Comparison of ENCODE assay signal across 1 cellular context in the genomic region with DNA sequence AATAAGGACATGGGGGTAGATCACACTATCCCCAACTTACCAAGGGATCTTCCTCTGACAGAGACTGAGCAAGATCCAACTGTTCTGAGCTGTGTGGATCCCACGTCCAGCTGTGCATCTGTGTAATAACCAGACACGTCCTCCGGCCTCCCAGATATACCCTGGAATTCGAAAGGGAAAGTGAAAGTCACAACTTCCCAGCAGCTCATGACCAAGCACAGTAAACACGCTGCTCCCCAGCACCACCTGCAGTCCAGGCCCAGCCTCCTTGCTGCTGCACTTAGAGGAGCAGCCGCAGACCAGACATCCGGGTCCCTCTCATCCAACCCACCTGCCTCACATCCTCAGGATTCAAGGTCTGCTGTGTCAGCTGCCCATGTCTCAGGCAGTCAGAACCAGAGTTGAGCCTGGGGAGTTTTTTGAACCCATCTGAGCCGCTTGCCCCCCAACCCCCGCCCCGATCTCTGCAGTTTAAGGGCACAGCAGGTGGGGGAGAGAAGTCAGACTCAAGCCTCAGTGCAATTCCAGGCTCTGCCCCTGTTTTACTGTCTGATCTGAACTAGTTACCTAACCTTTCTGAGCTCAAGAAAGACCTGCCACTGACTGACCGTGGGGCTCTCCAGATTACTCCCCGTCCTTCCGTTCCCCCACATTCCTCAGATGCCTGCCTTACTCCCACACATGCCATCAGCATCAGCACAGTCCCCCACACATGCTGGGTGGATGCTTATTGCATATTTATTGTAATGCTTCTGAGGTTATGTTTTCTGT.
TF ChIP-seq lines count a peak whose summit lies in the region.

A gene with protein sequence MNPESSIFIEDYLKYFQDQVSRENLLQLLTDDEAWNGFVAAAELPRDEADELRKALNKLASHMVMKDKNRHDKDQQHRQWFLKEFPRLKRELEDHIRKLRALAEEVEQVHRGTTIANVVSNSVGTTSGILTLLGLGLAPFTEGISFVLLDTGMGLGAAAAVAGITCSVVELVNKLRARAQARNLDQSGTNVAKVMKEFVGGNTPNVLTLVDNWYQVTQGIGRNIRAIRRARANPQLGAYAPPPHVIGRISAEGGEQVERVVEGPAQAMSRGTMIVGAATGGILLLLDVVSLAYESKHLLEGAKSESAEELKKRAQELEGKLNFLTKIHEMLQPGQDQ (minus strand): TSS at position 127 of the 771 bp plus-strand sequence. CDS start 6,365 bp downstream, outside the sequence.

TF ChIP-seq in HepG2, 621 proteins besides CTCF, POLR2A, EP300 and RAD21 (continued from another document and continues in another):
- peak; percentile 65; the same call in 1 of the 2 replicates for TF ChIP-seq ZNF614 (CRISPR knock-in tag; IDR thresholded peaks at IDR 0.05; ENCODE audit: borderline replicate concordance)
- TF ChIP-seq ZNF619 (CRISPR knock-in tag; IDR thresholded peaks at IDR 0.05): no peak
- 0 out of 2 replicates have a peak, but pooled peaks have one; percentile 29 for TF ChIP-seq ZNF557 (CRISPR knock-in tag; IDR thresholded peaks at IDR 0.05)
- TF ChIP-seq TCF7 (IDR thresholded peaks at IDR 0.05; ENCODE audit: low read depth): no peak
- no peak for TF ChIP-seq NBN (conservative IDR thresholded peaks at IDR 0.05)
- TF ChIP-seq, protein P1, sequence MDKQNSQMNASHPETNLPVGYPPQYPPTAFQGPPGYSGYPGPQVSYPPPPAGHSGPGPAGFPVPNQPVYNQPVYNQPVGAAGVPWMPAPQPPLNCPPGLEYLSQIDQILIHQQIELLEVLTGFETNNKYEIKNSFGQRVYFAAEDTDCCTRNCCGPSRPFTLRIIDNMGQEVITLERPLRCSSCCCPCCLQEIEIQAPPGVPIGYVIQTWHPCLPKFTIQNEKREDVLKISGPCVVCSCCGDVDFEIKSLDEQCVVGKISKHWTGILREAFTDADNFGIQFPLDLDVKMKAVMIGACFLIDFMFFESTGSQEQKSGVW (CRISPR knock-in tag; IDR thresholded peaks at IDR 0.05; ENCODE audit: borderline replicate concordance): no peak
- no peak for TF ChIP-seq ZNF879 (CRISPR knock-in tag; IDR thresholded peaks at IDR 0.05)
- no peak for TF ChIP-seq ZNF431 (CRISPR knock-in tag; IDR thresholded peaks at IDR 0.05; ENCODE audit: borderline replicate concordance, low read depth)
- no peak for TF ChIP-seq CBFB (CRISPR knock-in tag; IDR thresholded peaks at IDR 0.05)
- TF ChIP-seq SMARCE1 (IDR thresholded peaks at IDR 0.05; ENCODE audit: borderline replicate concordance): no peak
- TF ChIP-seq ZNF724P (CRISPR knock-in tag; IDR thresholded peaks at IDR 0.05; ENCODE audit: borderline replicate concordance): no peak
- TF ChIP-seq ZNF616 (CRISPR knock-in tag; IDR thresholded peaks at IDR 0.05; ENCODE audit: low read depth): no peak
- TF ChIP-seq ZNF782 (CRISPR knock-in tag; IDR thresholded peaks at IDR 0.05; ENCODE audit: borderline replicate concordance): 0 out of 2 replicates have a peak, but pooled peaks have one; percentile 17
- no peak for TF ChIP-seq ESRRA (CRISPR knock-in tag; IDR thresholded peaks at IDR 0.05; ENCODE audit: low read depth)
- no peak for TF ChIP-seq ZNF3 (CRISPR knock-in tag; IDR thresholded peaks at IDR 0.05)
- TF ChIP-seq ZNF703 (CRISPR knock-in tag; IDR thresholded peaks at IDR 0.05; ENCODE audit: borderline replicate concordance): no peak
- TF ChIP-seq ZNF317 (CRISPR knock-in tag; IDR thresholded peaks at IDR 0.05): peak; percentile 80
- no peak for TF ChIP-seq ZNF674 (CRISPR knock-in tag; IDR thresholded peaks at IDR 0.05; ENCODE audit: low read depth)
- no peak for TF ChIP-seq CEBPB (IDR thresholded peaks at IDR 0.05; ENCODE audit: borderline replicate concordance, low read depth, low read length)
- TF ChIP-seq MAFK (conservative IDR thresholded peaks at IDR 0.05 in 1 of 2, IDR thresholded peaks at IDR 0.05 in 1 of 2; ENCODE audit: low read length in 2 of 2): peak; percentile 39 to 60; a peak in 3 of 4 replicates
- TF ChIP-seq FOXA3 (CRISPR knock-in tag; IDR thresholded peaks at IDR 0.05): peak; percentile 89
- TF ChIP-seq, protein P2, sequence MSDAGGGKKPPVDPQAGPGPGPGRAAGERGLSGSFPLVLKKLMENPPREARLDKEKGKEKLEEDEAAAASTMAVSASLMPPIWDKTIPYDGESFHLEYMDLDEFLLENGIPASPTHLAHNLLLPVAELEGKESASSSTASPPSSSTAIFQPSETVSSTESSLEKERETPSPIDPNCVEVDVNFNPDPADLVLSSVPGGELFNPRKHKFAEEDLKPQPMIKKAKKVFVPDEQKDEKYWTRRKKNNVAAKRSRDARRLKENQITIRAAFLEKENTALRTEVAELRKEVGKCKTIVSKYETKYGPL (CRISPR knock-in tag; IDR thresholded peaks at IDR 0.05): no peak
- TF ChIP-seq ZSCAN29 (CRISPR knock-in tag; conservative IDR thresholded peaks at IDR 0.05): peak; percentile 36; the same call in 1 of the 2 replicates
- TF ChIP-seq CBX5 (CRISPR knock-in tag; IDR thresholded peaks at IDR 0.05; ENCODE audit: borderline replicate concordance): no peak
- TF ChIP-seq ZNF749 (CRISPR knock-in tag; IDR thresholded peaks at IDR 0.05; ENCODE audit: borderline replicate concordance): no peak
- TF ChIP-seq NR2F2 (IDR thresholded peaks at IDR 0.05; ENCODE audit: borderline replicate concordance, low read depth): peak; percentile 4; the same call in 1 of the 2 replicates
- peak; percentile 57 for TF ChIP-seq HCFC1 (IDR thresholded peaks at IDR 0.05; ENCODE audit: low read depth, low read length)
- TF ChIP-seq, protein P3, sequence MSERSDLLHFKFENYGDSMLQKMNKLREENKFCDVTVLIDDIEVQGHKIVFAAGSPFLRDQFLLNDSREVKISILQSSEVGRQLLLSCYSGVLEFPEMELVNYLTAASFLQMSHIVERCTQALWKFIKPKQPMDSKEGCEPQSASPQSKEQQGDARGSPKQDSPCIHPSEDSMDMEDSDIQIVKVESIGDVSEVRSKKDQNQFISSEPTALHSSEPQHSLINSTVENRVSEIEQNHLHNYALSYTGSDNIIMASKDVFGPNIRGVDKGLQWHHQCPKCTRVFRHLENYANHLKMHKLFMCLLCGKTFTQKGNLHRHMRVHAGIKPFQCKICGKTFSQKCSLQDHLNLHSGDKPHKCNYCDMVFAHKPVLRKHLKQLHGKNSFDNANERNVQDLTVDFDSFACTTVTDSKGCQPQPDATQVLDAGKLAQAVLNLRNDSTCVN (CRISPR knock-in tag; IDR thresholded peaks at IDR 0.05; ENCODE audit: borderline replicate concordance): peak; percentile 52; the same call in 1 of the 2 replicates
- 0 out of 2 replicates have a peak, but pooled peaks have one; percentile 47 for TF ChIP-seq ERF (CRISPR knock-in tag; IDR thresholded peaks at IDR 0.05)
- TF ChIP-seq ZNF333 (CRISPR knock-in tag; IDR thresholded peaks at IDR 0.05; ENCODE audit: borderline replicate concordance): 0 out of 2 replicates have a peak, but pooled peaks have one; percentile 69
- TF ChIP-seq, protein P4, sequence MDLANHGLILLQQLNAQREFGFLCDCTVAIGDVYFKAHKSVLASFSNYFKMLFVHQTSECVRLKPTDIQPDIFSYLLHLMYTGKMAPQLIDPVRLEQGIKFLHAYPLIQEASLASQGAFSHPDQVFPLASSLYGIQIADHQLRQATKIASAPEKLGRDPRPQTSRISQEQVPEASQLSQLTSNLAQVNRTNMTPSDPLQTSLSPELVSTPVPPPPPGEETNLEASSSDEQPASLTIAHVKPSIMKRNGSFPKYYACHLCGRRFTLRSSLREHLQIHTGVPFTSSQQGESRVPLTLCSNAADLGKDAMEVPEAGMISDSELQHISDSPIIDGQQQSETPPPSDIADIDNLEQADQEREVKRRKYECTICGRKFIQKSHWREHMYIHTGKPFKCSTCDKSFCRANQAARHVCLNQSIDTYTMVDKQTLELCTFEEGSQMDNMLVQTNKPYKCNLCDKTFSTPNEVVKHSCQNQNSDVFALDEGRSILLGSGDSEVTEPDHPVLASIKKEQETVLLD (CRISPR knock-in tag; IDR thresholded peaks at IDR 0.05; ENCODE audit: low read depth): no peak
- TF ChIP-seq SSRP1 (CRISPR knock-in tag; IDR thresholded peaks at IDR 0.05): peak; percentile 50; the same call in 1 of the 2 replicates
- TF ChIP-seq, protein P5, sequence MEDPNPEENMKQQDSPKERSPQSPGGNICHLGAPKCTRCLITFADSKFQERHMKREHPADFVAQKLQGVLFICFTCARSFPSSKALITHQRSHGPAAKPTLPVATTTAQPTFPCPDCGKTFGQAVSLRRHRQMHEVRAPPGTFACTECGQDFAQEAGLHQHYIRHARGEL (CRISPR knock-in tag; IDR thresholded peaks at IDR 0.05): no peak
- TF ChIP-seq ZNF180 (CRISPR knock-in tag; IDR thresholded peaks at IDR 0.05; ENCODE audit: borderline replicate concordance, low read depth): no peak
- TF ChIP-seq STAT5B (CRISPR knock-in tag; IDR thresholded peaks at IDR 0.05): no peak
- TF ChIP-seq, protein P6, sequence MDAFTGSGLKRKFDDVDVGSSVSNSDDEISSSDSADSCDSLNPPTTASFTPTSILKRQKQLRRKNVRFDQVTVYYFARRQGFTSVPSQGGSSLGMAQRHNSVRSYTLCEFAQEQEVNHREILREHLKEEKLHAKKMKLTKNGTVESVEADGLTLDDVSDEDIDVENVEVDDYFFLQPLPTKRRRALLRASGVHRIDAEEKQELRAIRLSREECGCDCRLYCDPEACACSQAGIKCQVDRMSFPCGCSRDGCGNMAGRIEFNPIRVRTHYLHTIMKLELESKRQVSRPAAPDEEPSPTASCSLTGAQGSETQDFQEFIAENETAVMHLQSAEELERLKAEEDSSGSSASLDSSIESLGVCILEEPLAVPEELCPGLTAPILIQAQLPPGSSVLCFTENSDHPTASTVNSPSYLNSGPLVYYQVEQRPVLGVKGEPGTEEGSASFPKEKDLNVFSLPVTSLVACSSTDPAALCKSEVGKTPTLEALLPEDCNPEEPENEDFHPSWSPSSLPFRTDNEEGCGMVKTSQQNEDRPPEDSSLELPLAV (CRISPR knock-in tag; conservative IDR thresholded peaks at IDR 0.05; ENCODE audit: low read depth): no peak
- no peak for TF ChIP-seq ZFP36L1 (CRISPR knock-in tag; IDR thresholded peaks at IDR 0.05)
- peak; percentile 50; the same call in 1 of the 2 replicates for TF ChIP-seq HMG20A (CRISPR knock-in tag; IDR thresholded peaks at IDR 0.05; ENCODE audit: borderline replicate concordance)
- TF ChIP-seq, protein P7, sequence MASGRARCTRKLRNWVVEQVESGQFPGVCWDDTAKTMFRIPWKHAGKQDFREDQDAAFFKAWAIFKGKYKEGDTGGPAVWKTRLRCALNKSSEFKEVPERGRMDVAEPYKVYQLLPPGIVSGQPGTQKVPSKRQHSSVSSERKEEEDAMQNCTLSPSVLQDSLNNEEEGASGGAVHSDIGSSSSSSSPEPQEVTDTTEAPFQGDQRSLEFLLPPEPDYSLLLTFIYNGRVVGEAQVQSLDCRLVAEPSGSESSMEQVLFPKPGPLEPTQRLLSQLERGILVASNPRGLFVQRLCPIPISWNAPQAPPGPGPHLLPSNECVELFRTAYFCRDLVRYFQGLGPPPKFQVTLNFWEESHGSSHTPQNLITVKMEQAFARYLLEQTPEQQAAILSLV (CRISPR knock-in tag; IDR thresholded peaks at IDR 0.05; ENCODE audit: borderline replicate concordance): peak; percentile 53; the same call in 1 of the 2 replicates
- TF ChIP-seq, protein P8, sequence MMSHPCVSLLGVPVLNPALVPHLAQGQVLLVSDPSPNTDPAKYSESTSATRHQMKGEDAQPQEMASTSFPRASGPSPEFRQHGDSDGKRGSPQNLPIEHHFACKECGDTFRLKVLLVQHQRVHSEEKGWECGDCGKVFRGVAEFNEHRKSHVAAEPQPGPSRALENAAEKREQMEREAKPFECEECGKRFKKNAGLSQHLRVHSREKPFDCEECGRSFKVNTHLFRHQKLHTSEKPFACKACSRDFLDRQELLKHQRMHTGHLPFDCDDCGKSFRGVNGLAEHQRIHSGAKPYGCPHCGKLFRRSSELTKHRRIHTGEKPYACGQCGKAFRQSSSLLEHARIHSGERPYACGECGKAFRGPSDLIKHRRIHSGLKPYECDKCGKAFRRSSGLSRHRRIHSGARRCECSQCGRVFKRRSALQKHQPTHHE (CRISPR knock-in tag; IDR thresholded peaks at IDR 0.05; ENCODE audit: borderline replicate concordance): no peak
- TF ChIP-seq, protein P9, sequence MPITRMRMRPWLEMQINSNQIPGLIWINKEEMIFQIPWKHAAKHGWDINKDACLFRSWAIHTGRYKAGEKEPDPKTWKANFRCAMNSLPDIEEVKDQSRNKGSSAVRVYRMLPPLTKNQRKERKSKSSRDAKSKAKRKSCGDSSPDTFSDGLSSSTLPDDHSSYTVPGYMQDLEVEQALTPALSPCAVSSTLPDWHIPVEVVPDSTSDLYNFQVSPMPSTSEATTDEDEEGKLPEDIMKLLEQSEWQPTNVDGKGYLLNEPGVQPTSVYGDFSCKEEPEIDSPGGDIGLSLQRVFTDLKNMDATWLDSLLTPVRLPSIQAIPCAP (CRISPR knock-in tag; IDR thresholded peaks at IDR 0.05; ENCODE audit: low read depth): peak; percentile 100
- no peak for TF ChIP-seq SETDB1 (CRISPR knock-in tag; IDR thresholded peaks at IDR 0.05; ENCODE audit: borderline replicate concordance)
- no peak for TF ChIP-seq KLF15 (CRISPR knock-in tag; IDR thresholded peaks at IDR 0.05; ENCODE audit: borderline replicate concordance)
- no peak for TF ChIP-seq ZNF83 (CRISPR knock-in tag; IDR thresholded peaks at IDR 0.05; ENCODE audit: borderline replicate concordance)
- TF ChIP-seq, protein P10, sequence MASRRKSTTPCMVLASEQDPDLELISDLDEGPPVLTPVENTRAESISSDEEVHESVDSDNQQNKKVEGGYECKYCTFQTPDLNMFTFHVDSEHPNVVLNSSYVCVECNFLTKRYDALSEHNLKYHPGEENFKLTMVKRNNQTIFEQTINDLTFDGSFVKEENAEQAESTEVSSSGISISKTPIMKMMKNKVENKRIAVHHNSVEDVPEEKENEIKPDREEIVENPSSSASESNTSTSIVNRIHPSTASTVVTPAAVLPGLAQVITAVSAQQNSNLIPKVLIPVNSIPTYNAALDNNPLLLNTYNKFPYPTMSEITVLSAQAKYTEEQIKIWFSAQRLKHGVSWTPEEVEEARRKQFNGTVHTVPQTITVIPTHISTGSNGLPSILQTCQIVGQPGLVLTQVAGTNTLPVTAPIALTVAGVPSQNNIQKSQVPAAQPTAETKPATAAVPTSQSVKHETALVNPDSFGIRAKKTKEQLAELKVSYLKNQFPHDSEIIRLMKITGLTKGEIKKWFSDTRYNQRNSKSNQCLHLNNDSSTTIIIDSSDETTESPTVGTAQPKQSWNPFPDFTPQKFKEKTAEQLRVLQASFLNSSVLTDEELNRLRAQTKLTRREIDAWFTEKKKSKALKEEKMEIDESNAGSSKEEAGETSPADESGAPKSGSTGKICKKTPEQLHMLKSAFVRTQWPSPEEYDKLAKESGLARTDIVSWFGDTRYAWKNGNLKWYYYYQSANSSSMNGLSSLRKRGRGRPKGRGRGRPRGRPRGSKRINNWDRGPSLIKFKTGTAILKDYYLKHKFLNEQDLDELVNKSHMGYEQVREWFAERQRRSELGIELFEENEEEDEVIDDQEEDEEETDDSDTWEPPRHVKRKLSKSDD (CRISPR knock-in tag; IDR thresholded peaks at IDR 0.05; ENCODE audit: low read depth): no peak
- TF ChIP-seq SMAD1 (CRISPR knock-in tag; IDR thresholded peaks at IDR 0.05; ENCODE audit: borderline replicate concordance, low read depth): no peak
- 0 out of 2 replicates have a peak, but pooled peaks have one; percentile 21 for TF ChIP-seq AHR (CRISPR knock-in tag; IDR thresholded peaks at IDR 0.05)
- TF ChIP-seq WIZ (CRISPR knock-in tag; IDR thresholded peaks at IDR 0.05): no peak
- TF ChIP-seq JUNB (CRISPR knock-in tag; IDR thresholded peaks at IDR 0.05; ENCODE audit: borderline replicate concordance): no peak
